19 cellular contexts compared by ENCODE assay signal in the genomic region with DNA sequence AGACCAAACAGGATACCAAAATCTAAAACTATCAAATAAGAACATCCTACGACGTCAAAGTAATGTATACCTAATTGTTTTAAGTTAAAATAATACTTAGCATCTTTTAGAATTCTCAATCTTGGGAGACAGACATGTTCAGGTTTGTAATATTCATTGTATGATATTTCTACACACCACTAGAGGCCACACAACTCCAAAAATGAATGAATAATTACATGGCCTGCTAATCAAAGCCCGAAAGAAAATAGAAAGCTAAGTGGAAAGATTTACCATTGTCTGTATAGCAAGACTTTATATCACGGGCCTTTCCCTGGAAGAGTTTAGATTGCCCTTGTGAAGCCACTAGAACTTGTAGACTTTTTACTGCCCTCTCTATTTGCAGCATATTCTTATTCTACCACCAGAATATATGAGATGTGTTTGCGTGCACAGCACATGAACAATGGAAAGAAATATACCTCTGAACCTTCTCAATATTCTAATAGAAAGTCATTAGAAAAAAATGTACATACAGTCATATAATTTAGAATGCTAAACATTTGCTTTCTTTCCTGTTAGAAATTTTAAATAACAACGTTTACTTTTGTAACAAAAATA.
A peak's percentile ranks its signal among the peaks of the same experiment; 100 is the strongest.
DNase-seq lines count a peak whose midpoint lies in the region; ATAC-seq lines count a peak whose summit lies in the region.
"Had no signal": no experiment of that assay in that cellular context is flagged by ENCODE, and none has a peak within 500 bp of the region (broad histone marks: within the 10 kb centered on the region; RNA-seq: fewer than 3 reads in every experiment).

No MANE protein-coding gene starts in this region.

- H3K4me3 ChIP-seq in ACC112 (ENCODE audit: low read depth, low read length) = no peak overlapping the region
- H3K4me3 ChIP-seq: BLaER1, GM23248, sigmoid colon, uterus had no signal

- no peaks in the 10 kb centered on the region for H3K79me2 ChIP-seq in ACC112 (ENCODE audit: control insufficient read depth, insufficient read depth, low read length, unreplicated experiment)

- H3K4me1 ChIP-seq in ACC112 (ENCODE audit: control insufficient read depth, insufficient read depth, low read length, unreplicated experiment) = no peaks in the 10 kb centered on the region
- H3K4me1 ChIP-seq: BLaER1, uterus had no signal

- H3K27ac ChIP-seq in ACC112 (ENCODE audit: low read depth, low read length) = no peak overlapping the region
- H3K27ac ChIP-seq: BLaER1, GM23248, sigmoid colon, uterus had no signal

- H3K27me3 ChIP-seq in ACC112 (ENCODE audit: insufficient read depth, low read length) = no peaks in the 10 kb centered on the region
- H3K27me3 ChIP-seq: BLaER1, sigmoid colon, uterus had no signal

- no peaks in the 10 kb centered on the region for H3K36me3 ChIP-seq in ACC112 (ENCODE audit: insufficient read depth, low read length)
- H3K36me3 ChIP-seq: BLaER1, sigmoid colon, uterus had no signal

- ATAC-seq in HG03521 (IDR thresholded peaks at IDR 0.05; ENCODE audit: unreplicated experiment) = no peak
- no peak for ATAC-seq in GM21529 (IDR thresholded peaks at IDR 0.05; ENCODE audit: unreplicated experiment)
- ATAC-seq: left ventricle myocardium superior; natural killer cell treated with Interleukin-12 subunit alpha and Interleukin-12 subunit beta and Interleukin-15 and Interleukin-18, amount 100 ng/mL, for 72 hours had no signal

- H2AFZ ChIP-seq in ACC112 (ENCODE audit: low read length, unreplicated experiment) = peak overlapping the region; percentile 73
- H2AFZ ChIP-seq: GM23248 had no signal

- DNase-seq in LHCN-M2 (ENCODE audit: low read depth) (peak; percentile 9), SK-N-DZ (ENCODE audit: low spot score) (peak; percentile 51), globus pallidus (ENCODE audit: low spot score) (peak; percentile 45), glomerular visceral epithelial cell (ENCODE audit: extremely low spot score) (no peak), NCI-H2081 treated with DMSO at 0.1 percent for 48 hours (lab: John Stamatoyannopoulos, UW) (no peak)
- DNase-seq: activated naive CD4-positive, alpha-beta T cell treated with anti-CD3 and anti-CD28 coated beads for 36 hours; central memory CD4-positive, alpha-beta T cell; erythroblast; GM23248; left ventricle myocardium superior; SHP77; sigmoid colon; stimulated activated naive CD4-positive, alpha-beta T cell; uterus had no signal

Comparison
In these comparisons a context has a peak if more than half of its experiments do, and no peak if none do; other contexts are left out.
1. DNase-seq: peak in LHCN-M2 (single experiment), SK-N-DZ (single experiment) and globus pallidus (single experiment); none in glomerular visceral epithelial cell (single experiment) and NCI-H2081 treated with DMSO at 0.1 percent for 48 hours (single experiment).